ENCODE assay signal across 8 cellular contexts in the genomic region with DNA sequence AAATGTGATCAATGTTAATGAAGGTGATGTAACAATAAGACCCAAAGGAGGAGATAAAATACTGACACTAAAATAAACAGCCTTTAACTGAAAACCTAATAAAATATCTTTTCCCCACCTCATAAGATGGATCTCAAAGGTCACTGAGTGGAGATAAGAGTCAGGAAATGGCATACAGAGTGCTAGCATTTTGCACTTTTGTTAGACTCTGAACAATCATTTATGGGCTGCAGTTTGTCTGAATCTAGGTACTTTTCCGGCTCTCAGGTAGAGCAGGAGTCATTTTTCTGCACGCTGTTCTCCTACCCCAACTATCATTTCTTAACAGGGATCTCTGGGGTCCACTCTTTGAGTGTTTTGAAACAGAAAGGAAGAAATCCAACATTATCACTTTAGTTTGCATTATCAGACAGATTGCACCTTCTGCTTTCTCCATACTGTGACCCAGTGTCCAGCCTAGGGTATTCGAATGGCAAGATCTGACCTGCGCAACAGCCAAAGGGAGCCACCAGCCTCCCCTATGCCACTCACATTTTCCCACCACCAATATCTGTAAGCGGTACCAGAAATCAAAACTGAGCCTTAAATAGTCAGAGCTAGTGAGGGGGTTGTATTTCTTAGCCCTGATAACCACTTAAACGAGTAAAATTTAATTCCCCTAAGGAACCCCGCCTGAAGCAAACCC. TPM values are rescaled to one million over a fixed set of nuclear protein-coding genes. Genes with fewer than 3 reads are reported as not detected.
DNase-seq lines count a peak whose midpoint lies in the region; ATAC-seq and TF ChIP-seq lines count a peak whose summit lies in the region.

No MANE protein-coding gene starts in this region.

- no peak for TF ChIP-seq CTCF in AG04450 (IDR thresholded peaks at IDR 0.05; ENCODE audit: low read depth, low read length)
- no peak for TF ChIP-seq CTCF in IMR-90 (conservative IDR thresholded peaks at IDR 0.05; ENCODE audit: low read depth, low read length)

- H4K8ac ChIP-seq in IMR-90 (ENCODE audit: low read depth in 2 of 2, low read length in 2 of 2) = peak overlapping the region; percentile 46 to 70; a peak in 2 of 4 replicates

- in situ Hi-C loops in IMR-90 (cut with MboI; ENCODE audit: low sequenced_read_pairs) = loop anchor here (5.0 to 25.0 kb wide), 2 partner anchors 90 to 740 kb away; partner anchors contain the start of gene ESAM

- peaks cover 19% of the 10 kb centered on the region for H3K36me3 Mint-ChIP-seq in central memory CD8-positive, alpha-beta T cell (ENCODE audit: insufficient read depth)

- H3K9me3 ChIP-seq in AG04450 (ENCODE audit: control insufficient read depth, insufficient read depth, low read length) (no peaks in the 10 kb centered on the region), IMR-90 (ENCODE audit: control insufficient read depth, insufficient read depth, low read length) (no peaks in the 10 kb centered on the region), mucosa of stomach (ENCODE audit: control insufficient read depth, low read length) (no peaks in the 10 kb centered on the region)

- peak overlapping the region; percentile 83 for H3K4ac ChIP-seq in IMR-90 (ENCODE audit: low read depth, low read length)

- peak overlapping the region; percentile 98 for H3K27ac Mint-ChIP-seq in central memory CD8-positive, alpha-beta T cell (ENCODE audit: low read depth)

- no peak overlapping the region for H4K91ac ChIP-seq in IMR-90 (ENCODE audit: insufficient read depth, low read depth, low read length)

- H2BK15ac ChIP-seq in IMR-90 (ENCODE audit: low read depth, low read length) = no peak overlapping the region

- DNase-seq in AG04450 (ENCODE audit: low read depth, low spot score) (no peak), IMR-90 (no peak), cerebellar nuclear complex (lab: John Stamatoyannopoulos, UW) (no peak), left lobe of liver (ENCODE audit: low spot score) (no peak)
- no peak for DNase-seq in central memory CD8-positive, alpha-beta T cell (ENCODE audit: low spot score in 2 of 2)
- no peak for DNase-seq in central memory CD4-positive, alpha-beta T cell

- no peaks in the 10 kb centered on the region for H3K27me3 Mint-ChIP-seq in central memory CD8-positive, alpha-beta T cell

- peak overlapping the region; percentile 60 for H2AK5ac ChIP-seq in IMR-90 (ENCODE audit: low read depth, low read length)

- H3K79me1 ChIP-seq in IMR-90 (ENCODE audit: low read depth in 1 of 2, low read length in 2 of 2) = peaks cover 10 to 20% of the 10 kb centered on the region in 2 experiments; a peak in 3 of 4 replicates

- no peak for TF ChIP-seq POLR2A in IMR-90 (IDR thresholded peaks at IDR 0.05; ENCODE audit: low read depth, low read length)

- no peak overlapping the region for H2AK9ac ChIP-seq in IMR-90 (replicated peaks; ENCODE audit: low read depth, low read length, poor library complexity)

- intact Hi-C loops in IMR-90 (cut with micrococcal nuclease) = loop anchor here (1.0 to 10.0 kb wide), 4 partner anchors 72 to 165 kb away; partner anchors contain the start of gene MSANTD2

- H2BK20ac ChIP-seq in IMR-90 (ENCODE audit: low read depth, low read length) = no peak overlapping the region

- peak overlapping the region; percentile 78 for H3K4me3 Mint-ChIP-seq in central memory CD8-positive, alpha-beta T cell

- peaks cover 21% of the 10 kb centered on the region for H3K4me1 Mint-ChIP-seq in central memory CD8-positive, alpha-beta T cell

- no peak overlapping the region for H2BK120ac ChIP-seq in IMR-90 (ENCODE audit: low read depth, low read length)

- H4K20me1 ChIP-seq in IMR-90 (ENCODE audit: insufficient read depth, low read length) = no peaks in the 10 kb centered on the region

- H2AFZ ChIP-seq in IMR-90 (replicated peaks; ENCODE audit: low read length, poor library complexity) = no peak overlapping the region

- peaks cover 4% of the 10 kb centered on the region; the same call in 1 of the 2 replicates for H3K9me1 ChIP-seq in IMR-90 (ENCODE audit: insufficient read depth, low read length)

- H2BK5ac ChIP-seq in IMR-90 (ENCODE audit: low read depth, low read length, poor library complexity, severe bottlenecking) = no peak overlapping the region

- peak overlapping the region; percentile 83 for H3K9ac ChIP-seq in IMR-90 (ENCODE audit: low read depth, low read length)
- H3K9ac ChIP-seq in mucosa of stomach (ENCODE audit: low read length) = peak overlapping the region; percentile 88

- H3K27ac ChIP-seq in AG04450 (ENCODE audit: low read depth, low read length) (no peak overlapping the region), IMR-90 (ENCODE audit: insufficient read depth, low read length) (peak overlapping the region; percentile 77; the same call in 1 of the 2 replicates)

- no peak for TF ChIP-seq RAD21 in IMR-90 (IDR thresholded peaks at IDR 0.05; ENCODE audit: low read length)

- WGBS in IMR-90 (ENCODE audit: extremely low coverage in 2 of 2, insufficient read length in 1 of 2), 2 experiments = no CpG with 5 or more reads among the region's 7 CpGs

- ATAC-seq in IMR-90 (ENCODE audit: low read depth) = no peak
- ATAC-seq in central memory CD8-positive, alpha-beta T cell (replicated peaks; ENCODE audit: extremely low read depth, poor library complexity, severe bottlenecking) = no peak
- no peak for ATAC-seq in HG03520 (IDR thresholded peaks at IDR 0.05; ENCODE audit: unreplicated experiment)
- ATAC-seq in left lobe of liver = no peak

- dilution Hi-C loops in IMR-90 (cut with HindIII; ENCODE audit: low sequenced_read_pairs, unreplicated experiment) = no loop called here

- H3K4me1 ChIP-seq in IMR-90 (ENCODE audit: control insufficient read depth, insufficient read depth, low read length) = peaks cover 9% of the 10 kb centered on the region
- peaks cover 20% of the 10 kb centered on the region for H3K4me1 ChIP-seq in mucosa of stomach (ENCODE audit: control insufficient read depth, insufficient read depth, low read length)

- no peak overlapping the region for H3K18ac ChIP-seq in IMR-90 (ENCODE audit: low read depth, low read length)

- H3K27me3 ChIP-seq in AG04450 (ENCODE audit: control insufficient read depth, insufficient read depth, low read length) (no peaks in the 10 kb centered on the region), IMR-90 (ENCODE audit: control insufficient read depth, insufficient read depth, low read length) (no peaks in the 10 kb centered on the region), mucosa of stomach (ENCODE audit: control insufficient read depth, insufficient read depth, low read length) (no peaks in the 10 kb centered on the region)

- BruUV-seq in IMR-90 (replicated peaks; lab: Mats Ljungman, UMichigan) = no TSS peak

- no peaks in the 10 kb centered on the region for H3K9me3 Mint-ChIP-seq in central memory CD8-positive, alpha-beta T cell

- peak overlapping the region; percentile 72 for H3K23ac ChIP-seq in IMR-90 (ENCODE audit: low read depth, low read length)

- H3K4me3 ChIP-seq in AG04450 (ENCODE audit: low read depth, low read length) = peak overlapping the region; percentile 74
- peak overlapping the region; percentile 83 for H3K4me3 ChIP-seq in IMR-90 (ENCODE audit: insufficient read depth, low read depth, low read length)
- peak overlapping the region; percentile 51 for H3K4me3 ChIP-seq in mucosa of stomach (ENCODE audit: low read length)

- H4K5ac ChIP-seq in IMR-90 (ENCODE audit: low read depth, low read length) = no peak overlapping the region

- peak overlapping the region; percentile 58; the same call in 1 of the 2 replicates for H3K56ac ChIP-seq in IMR-90 (ENCODE audit: extremely low read depth, insufficient read depth, low read length)

- CTCF ChIA-PET in AG04450 (lab: Charles Lee) (interaction anchor here (0.7 to 8.7 kb wide), 6 partner anchors 28 to 194 kb away, joined by 3 to 164 read pairs (median 4); partner anchors contain the start of gene ROBO3), IMR-90 (lab: Yijun Ruan, JAX) (no interaction called here)

- H3K14ac ChIP-seq in IMR-90 (replicated peaks; ENCODE audit: low read depth, low read length) = peak overlapping the region; percentile 60; the same call in 1 of the 2 replicates

- H3K36me3 ChIP-seq in IMR-90 (ENCODE audit: control insufficient read depth, insufficient read depth, low read length) = no peaks in the 10 kb centered on the region; the same call in 1 of the 2 replicates
- H3K36me3 ChIP-seq in mucosa of stomach (ENCODE audit: control insufficient read depth, insufficient read depth, low read length) = no peaks in the 10 kb centered on the region

- POLR2A ChIA-PET in AG04450 (lab: Yijun Ruan, JAX) = interaction anchor here (1.1 to 1.4 kb wide), 2 partner anchors 68 to 126 kb away, joined by 3 to 4 read pairs; no protein-coding TSS in a partner anchor
- POLR2A ChIA-PET in IMR-90 (lab: Charles Lee; ENCODE audit: unreplicated experiment) = interaction anchor here (0.6 kb wide), 1 partner anchor 123 kb away, joined by 3 read pairs; no protein-coding TSS in a partner anchor

- peak overlapping the region; percentile 89 for H3K4me2 ChIP-seq in IMR-90 (ENCODE audit: low read depth, low read length)

TF ChIP-seq in IMR-90, 13 proteins besides CTCF, POLR2A, EP300 and RAD21 (continues in another document):
- TF ChIP-seq RFX5 (IDR thresholded peaks at IDR 0.05; ENCODE audit: low read depth, low read length) = no peak
- no peak for TF ChIP-seq MAZ (IDR thresholded peaks at IDR 0.05; ENCODE audit: borderline replicate concordance, low read depth, low read length)

RNA-seq across cellular contexts. Expression of gene SIAE, which starts 0.9 kb away (rescaled TPM):
- 33.5 and 37.9 TPM in 2 replicates for polyA plus RNA-seq in AG04450 (2011; rRNA removed)
- polyA minus RNA-seq in AG04450 (2011; rRNA and poly(A)+ RNA removed) = 10.6 and 11.8 TPM in 2 replicates
- total RNA-seq in IMR-90 (2012; rRNA removed) = 3.3 and 4.7 TPM in 2 replicates
- polyA plus RNA-seq in IMR-90 (2012; rRNA removed) = 11.3 and 12.0 TPM in 2 replicates
- 5.8 and 10.3 TPM in 2 replicates for polyA plus RNA-seq in IMR-90 (2012; cell fraction: cytosol; rRNA removed)
- polyA plus RNA-seq in IMR-90 (2012; cell fraction: nucleus; rRNA removed; ENCODE audit: low replicate concordance) = 5.5 and 14.4 TPM in 2 replicates
- total RNA-seq in left lobe of liver = 34.4 TPM

RNA-seq across cellular contexts. Expression of gene SPA17, which starts 1.0 kb away (rescaled TPM):
- polyA plus RNA-seq in AG04450 (2011; rRNA removed) (6.5 and 8.4 TPM in 2 replicates), IMR-90 (2012; rRNA removed) (10.6 and 11.5 TPM in 2 replicates)
- 3.8 and 4.7 TPM in 2 replicates for polyA minus RNA-seq in AG04450 (2011; rRNA and poly(A)+ RNA removed)
- total RNA-seq in IMR-90 (2012; rRNA removed) (9.9 and 14.4 TPM in 2 replicates), left lobe of liver (0.86 TPM)
- polyA plus RNA-seq in IMR-90 (2012; cell fraction: cytosol; rRNA removed) = 0.75 and 1.3 TPM in 2 replicates
- polyA plus RNA-seq in IMR-90 (2012; cell fraction: nucleus; rRNA removed; ENCODE audit: low replicate concordance) = 0.21 and 3.8 TPM in 2 replicates

RNA-seq across cellular contexts. Expression of gene TBRG1, which starts 50.0 kb away (rescaled TPM):
- polyA plus RNA-seq in AG04450 (2011; rRNA removed) (30.9 and 31.4 TPM in 2 replicates), IMR-90 (2012; rRNA removed) (20.2 and 23.2 TPM in 2 replicates)
- polyA minus RNA-seq in AG04450 (2011; rRNA and poly(A)+ RNA removed) = 13.6 and 15.8 TPM in 2 replicates
- total RNA-seq in IMR-90 (2012; rRNA removed) (11.9 and 13.3 TPM in 2 replicates), left lobe of liver (23.3 TPM)
- 7.0 and 10.4 TPM in 2 replicates for polyA plus RNA-seq in IMR-90 (2012; cell fraction: cytosol; rRNA removed)
- 27.9 and 84.2 TPM in 2 replicates for polyA plus RNA-seq in IMR-90 (2012; cell fraction: nucleus; rRNA removed; ENCODE audit: low replicate concordance)
